19 cellular contexts compared by ENCODE assay signal in genomic region chrX:28591542-28591941, GRCh38. TPM values are rescaled to one million over a fixed set of nuclear protein-coding genes. Genes with fewer than 3 reads are reported as not detected.
"Had no signal": no experiment of that assay in that cellular context is flagged by ENCODE, and none has a peak within 500 bp of the region (broad histone marks: within the 10 kb centered on the region; RNA-seq: fewer than 3 reads in every experiment).

No MANE protein-coding gene starts in this region.

- H3K27ac ChIP-seq: body of pancreas, lower lobe of right lung, pancreas, vagina had no signal

- FAIRE-seq: endometrium had no signal

- H3K27me3 Mint-ChIP-seq: activated CD8-positive, alpha-beta T cell treated with anti-CD3 and anti-CD28 coated beads for 36 hours; activated naive CD8-positive, alpha-beta T cell; stimulated activated naive B cell treated with anti-CD40 and anti-IgM and Interleukin-4, amounts not matched to agents 10 μg/mL and 1 μg/mL and 100 μg/mL, for 72 hours; T-helper 17 cell had no signal

- H3K36me3 Mint-ChIP-seq: activated naive CD8-positive, alpha-beta T cell; stimulated activated naive B cell treated with anti-CD40 and anti-IgM and Interleukin-4, amounts not matched to agents 10 μg/mL and 1 μg/mL and 100 μg/mL, for 72 hours; WTC11 had no signal

- DNase-seq: activated CD4-positive, alpha-beta T cell treated with anti-CD3 and anti-CD28 coated beads for 4 hours; activated CD8-positive, alpha-beta T cell treated with anti-CD3 and anti-CD28 coated beads for 36 hours; activated gamma-delta T cell treated with Interleukin-2 at 50 U/mL for 16 hours; activated T-cell treated with anti-CD3 and anti-CD28 coated beads, Interleukin-2, amount 50 U/mL, for 48 hours; amniotic stem cell; body of pancreas; cerebellar nuclear complex; kidney; lower lobe of right lung; pancreas; stimulated activated CD4-positive, alpha-beta T cell treated with anti-CD3 and anti-CD28 coated beads, Interleukin-2, amount 100 ng/mL, for 48 hours; stimulated activated naive B cell treated with anti-CD40 and anti-IgM and Interleukin-4, amounts not matched to agents 10 μg/mL and 1 μg/mL and 100 μg/mL, for 72 hours; T-helper 17 cell had no signal

- H3K4me3 Mint-ChIP-seq: activated CD8-positive, alpha-beta T cell treated with anti-CD3 and anti-CD28 coated beads for 36 hours; activated naive CD8-positive, alpha-beta T cell; stimulated activated naive B cell treated with anti-CD40 and anti-IgM and Interleukin-4, amounts not matched to agents 10 μg/mL and 1 μg/mL and 100 μg/mL, for 72 hours; T-helper 17 cell; WTC11 had no signal

- H3K9me3 Mint-ChIP-seq: activated CD8-positive, alpha-beta T cell treated with anti-CD3 and anti-CD28 coated beads for 36 hours; stimulated activated naive B cell treated with anti-CD40 and anti-IgM and Interleukin-4, amounts not matched to agents 10 μg/mL and 1 μg/mL and 100 μg/mL, for 72 hours; WTC11 had no signal

- H3K4me3 ChIP-seq: body of pancreas, lower lobe of right lung, pancreas, vagina had no signal

- ATAC-seq: activated CD8-positive, alpha-beta T cell treated with anti-CD3 and anti-CD28 coated beads for 36 hours; body of pancreas; esophagus mucosa; lower lobe of right lung; pancreas; stimulated activated naive B cell treated with anti-CD40 and anti-IgM and Interleukin-4, amounts not matched to agents 10 μg/mL and 1 μg/mL and 100 μg/mL, for 72 hours; T-helper 17 cell; WTC11 had no signal

- H3K9me3 ChIP-seq: body of pancreas, lower lobe of right lung, pancreas, tibial nerve, vagina had no signal

- H3K36me3 ChIP-seq: lower lobe of right lung, pancreas, tibial nerve, vagina had no signal

- H3K4me1 ChIP-seq: lower lobe of right lung, pancreas, tibial nerve, vagina had no signal

- H3K27me3 ChIP-seq: body of pancreas, vagina had no signal

- H3K27ac Mint-ChIP-seq: activated CD8-positive, alpha-beta T cell treated with anti-CD3 and anti-CD28 coated beads for 36 hours; activated naive CD8-positive, alpha-beta T cell; stimulated activated naive B cell treated with anti-CD40 and anti-IgM and Interleukin-4, amounts not matched to agents 10 μg/mL and 1 μg/mL and 100 μg/mL, for 72 hours; T-helper 17 cell; WTC11 had no signal

- H3K4me1 Mint-ChIP-seq: stimulated activated naive B cell treated with anti-CD40 and anti-IgM and Interleukin-4, amounts not matched to agents 10 μg/mL and 1 μg/mL and 100 μg/mL, for 72 hours; T-helper 17 cell had no signal

RNA-seq across cellular contexts. Expression of gene IL1RAPL1, which starts 4.3 kb away (rescaled TPM):
- total RNA-seq: activated CD8-positive, alpha-beta T cell treated with anti-CD3 and anti-CD28 coated beads for 36 hours; lower lobe of right lung; T-helper 17 cell; vagina had no signal
